10 cellular contexts compared by ENCODE assay signal in genomic region chr15:79089890-79090486, GRCh38.
A peak's percentile ranks its signal among the peaks of the same experiment; 100 is the strongest.
DNase-seq lines count a peak whose midpoint lies in the region; ATAC-seq lines count a peak whose summit lies in the region.
"Had no signal": no experiment of that assay in that cellular context is flagged by ENCODE, and none has a peak within 500 bp of the region (broad histone marks: within the 10 kb centered on the region; RNA-seq: fewer than 3 reads in every experiment).

No MANE protein-coding gene starts in this region.

- H3K27me3 ChIP-seq in iPS DF 6.9 (ENCODE audit: control insufficient read depth, insufficient read depth, low read length) = peaks cover 71% of the 10 kb centered on the region
- H3K27me3 ChIP-seq in rectal smooth muscle tissue (ENCODE audit: control insufficient read depth, insufficient read depth, low read length) = peaks cover 34% of the 10 kb centered on the region

- H3K36me3 ChIP-seq in iPS DF 6.9 (ENCODE audit: control insufficient read depth, insufficient read depth, low read length) = no peaks in the 10 kb centered on the region
- no peaks in the 10 kb centered on the region for H3K36me3 ChIP-seq in rectal smooth muscle tissue (ENCODE audit: control insufficient read depth, insufficient read depth, low read length)

- DNase-seq in COLO668 (lab: John Stamatoyannopoulos, UW; ENCODE audit: unreplicated experiment) = peak; percentile 18
- peak; percentile 15 for DNase-seq in NCI-H69 (lab: John Stamatoyannopoulos, UW)
- no peak for DNase-seq in iPS DF 6.9 (ENCODE audit: low read depth, low spot score)
- no peak for DNase-seq in AG20443 (ENCODE audit: low spot score)
- no peak for DNase-seq in hepatic stellate cell (ENCODE audit: low spot score)
- no peak for DNase-seq in Kasumi-1 (lab: John Stamatoyannopoulos, UW)
- DNase-seq: DMS79, NCI-H82 had no signal

- no CpG with 5 or more reads among the region's 53 CpGs for WGBS in iPS DF 6.9 (ENCODE audit: insufficient coverage, insufficient read length)

- no peak overlapping the region for H3K9ac ChIP-seq in rectal smooth muscle tissue (ENCODE audit: low read length)

- H3K27ac ChIP-seq in iPS DF 6.9 (ENCODE audit: low read length) = no peak overlapping the region
- no peak overlapping the region for H3K27ac ChIP-seq in rectal smooth muscle tissue (ENCODE audit: low read depth, low read length)

- H3K4me3 ChIP-seq in iPS DF 6.9 (ENCODE audit: low read length) (peak overlapping the region; percentile 47; the same call in 1 of the 2 replicates), rectal smooth muscle tissue (ENCODE audit: low read length) (peak overlapping the region; percentile 32)

- ATAC-seq in GM18867 (IDR thresholded peaks at IDR 0.05; ENCODE audit: unreplicated experiment) = no peak

- no peaks in the 10 kb centered on the region for H3K9me3 ChIP-seq in iPS DF 6.9 (ENCODE audit: control insufficient read depth, insufficient read depth, low read length)

- H3K4me1 ChIP-seq in iPS DF 6.9 (ENCODE audit: control insufficient read depth, insufficient read depth, low read length) = peaks cover 5% of the 10 kb centered on the region
- peaks cover 2% of the 10 kb centered on the region for H3K4me1 ChIP-seq in rectal smooth muscle tissue (ENCODE audit: control insufficient read depth, insufficient read depth, low read length)

Comparison
In these comparisons a context has a peak if more than half of its experiments do, and no peak if none do; other contexts are left out.
1. DNase-seq: peak in COLO668 (single experiment) and NCI-H69 (single experiment); none in iPS DF 6.9 (single experiment), AG20443 (single experiment), hepatic stellate cell (single experiment) and Kasumi-1 (0 of 2).